8 cellular contexts compared by ENCODE assay signal in genomic region chr5:140347382-140347781, GRCh38. TPM values are rescaled to one million over a fixed set of nuclear protein-coding genes. Genes with fewer than 3 reads are reported as not detected.
DNase-seq lines count a peak whose midpoint lies in the region; ATAC-seq, FAIRE-seq and TF ChIP-seq lines count a peak whose summit lies in the region.

No MANE protein-coding gene starts in this region.

- H3K36me3 Mint-ChIP-seq in CD4-positive, alpha-beta T cell (ENCODE audit: low read depth) = no peaks in the 10 kb centered on the region
- H3K36me3 Mint-ChIP-seq in neural crest cell (ENCODE audit: low read depth) = no peaks in the 10 kb centered on the region

- no peaks in the 10 kb centered on the region for H4K20me1 ChIP-seq in endothelial cell of umbilical vein (replicated peaks; ENCODE audit: control insufficient read depth, extremely low read depth, insufficient read depth, low read length)

- no peak for ATAC-seq in CD4-positive, alpha-beta T cell (ENCODE audit: poor library complexity)
- ATAC-seq in mucosa of descending colon = no peak
- ATAC-seq in GM21423 (IDR thresholded peaks at IDR 0.05; ENCODE audit: unreplicated experiment) = no peak

- H3K27me3 Mint-ChIP-seq in CD4-positive, alpha-beta T cell = peaks cover 4% of the 10 kb centered on the region
- H3K27me3 Mint-ChIP-seq in neural crest cell (ENCODE audit: low read depth) = peaks cover 28% of the 10 kb centered on the region

- H3K9me3 ChIP-seq in CD4-positive, alpha-beta T cell (ENCODE audit: control insufficient read depth, low read length) = no peaks in the 10 kb centered on the region
- H3K9me3 ChIP-seq in endothelial cell of umbilical vein (replicated peaks; ENCODE audit: control insufficient read depth, insufficient read depth, low read length) = no peaks in the 10 kb centered on the region
- H3K9me3 ChIP-seq in mucosa of descending colon = no peaks in the 10 kb centered on the region

- peak overlapping the region; percentile 85 for H2AFZ ChIP-seq in endothelial cell of umbilical vein (ENCODE audit: low read depth, low read length)

- H3K4me2 ChIP-seq in endothelial cell of umbilical vein (ENCODE audit: insufficient read depth, low read length) = peak overlapping the region; percentile 72

- H3K4me3 ChIP-seq in endothelial cell of umbilical vein (replicated peaks in 1 of 3; ENCODE audit: insufficient read depth in 1 of 3, low read depth in 1 of 3, low read length in 3 of 3) (no peak overlapping the region), mucosa of descending colon (no peak overlapping the region)

- no peak for DNase-seq in CD4-positive, alpha-beta T cell
- DNase-seq in RWPE1 (ENCODE audit: low spot score) (no peak), endothelial cell of umbilical vein (ENCODE audit: low read depth, low spot score) (no peak), neural crest cell (ENCODE audit: low read depth, low spot score) (no peak), urothelium cell line (ENCODE audit: low spot score) (no peak), mucosa of descending colon (no peak)
- DNase-seq in NK-92 treated with Interleukin-12 subunit alpha and Interleukin-12 subunit beta, amount 100 ng/mL, for 24 hours (lab: John Stamatoyannopoulos, UW) = no peak

- dilution Hi-C loops in endothelial cell of umbilical vein (cut with MboI; ENCODE audit: extremely low pct_ligation_motif_present, low sequenced_read_pairs) = no loop called here

- peaks cover 37% of the 10 kb centered on the region for H3K79me2 ChIP-seq in endothelial cell of umbilical vein (ENCODE audit: control insufficient read depth, insufficient read depth, low read length)

- TF ChIP-seq POLR2A in endothelial cell of umbilical vein (IDR thresholded peaks at IDR 0.05; ENCODE audit: low read depth, low read length) = no peak

- no peaks in the 10 kb centered on the region for H3K27me3 ChIP-seq in CD4-positive, alpha-beta T cell (ENCODE audit: control insufficient read depth, insufficient read depth, low read length)
- H3K27me3 ChIP-seq in endothelial cell of umbilical vein (ENCODE audit: control insufficient read depth in 2 of 2, insufficient read depth in 2 of 2, low read length in 2 of 2) = no peaks in the 10 kb centered on the region

- H3K9me1 ChIP-seq in endothelial cell of umbilical vein (replicated peaks; ENCODE audit: control insufficient read depth, extremely low read depth, insufficient read depth, low read length) = no peaks in the 10 kb centered on the region

- no peaks in the 10 kb centered on the region for H3K9me3 Mint-ChIP-seq in CD4-positive, alpha-beta T cell
- no peaks in the 10 kb centered on the region for H3K9me3 Mint-ChIP-seq in neural crest cell

- peak overlapping the region; percentile 68 for H3K4me3 Mint-ChIP-seq in CD4-positive, alpha-beta T cell
- peak overlapping the region; percentile 86 for H3K4me3 Mint-ChIP-seq in neural crest cell

- no TSS peak for BruUV-seq in endothelial cell of umbilical vein (replicated peaks; lab: Mats Ljungman, UMichigan)

- H3K9ac ChIP-seq in endothelial cell of umbilical vein (replicated peaks; ENCODE audit: extremely low read depth, insufficient read depth, low read length) = no peak overlapping the region

- no peak overlapping the region for H3K27ac ChIP-seq in CD4-positive, alpha-beta T cell (ENCODE audit: low read depth, low read length)
- H3K27ac ChIP-seq in RWPE1 = peak overlapping the region; percentile 42
- H3K27ac ChIP-seq in endothelial cell of umbilical vein (ENCODE audit: insufficient read depth, low read depth, low read length) = no peak overlapping the region

- H3K4me1 ChIP-seq in endothelial cell of umbilical vein (ENCODE audit: control insufficient read depth, extremely low read depth, insufficient read depth, low read length) = peaks cover 46% of the 10 kb centered on the region
- H3K4me1 ChIP-seq in mucosa of descending colon (ENCODE audit: low read depth) = peaks cover 32% of the 10 kb centered on the region

- intact Hi-C loops in CD4-positive, alpha-beta T cell (cut with DNase I, micrococcal nuclease) = loop anchor here (5.0 kb wide), 2 partner anchors 45 to 175 kb away; partner anchors contain the start of gene PFDN1 (in 2 of the 2)
- intact Hi-C loops in endothelial cell of umbilical vein (cut with micrococcal nuclease) = no loop called here
- intact Hi-C loops in mucosa of descending colon (cut with DNase I, micrococcal nuclease) = loop anchor here in 1 of 2 donors (5.0 kb wide), 1 partner anchor 180 kb away; no protein-coding TSS in a partner anchor

- FAIRE-seq in endothelial cell of umbilical vein (lab: Jason Lieb, UNC) (no peak), urothelium cell line (lab: Jason Lieb, UNC) (no peak)

- peaks cover 47% of the 10 kb centered on the region for H3K4me1 Mint-ChIP-seq in CD4-positive, alpha-beta T cell (ENCODE audit: low read depth)
- H3K4me1 Mint-ChIP-seq in neural crest cell = peaks cover 13% of the 10 kb centered on the region

- POLR2A ChIA-PET in CD4-positive, alpha-beta T cell (lab: Charles Lee) = interaction anchor here (1.5 to 2.8 kb wide), 2 partner anchors 103 to 285 kb away, joined by 5 to 17 read pairs; no protein-coding TSS in a partner anchor
- POLR2A ChIA-PET in RWPE1 (lab: Yijun Ruan, JAX; ENCODE audit: low non-redundant PET) = interaction anchor here (1.1 to 1.5 kb wide), 2 partner anchors 87 to 101 kb away, joined by 5 read pairs; no protein-coding TSS in a partner anchor
- POLR2A ChIA-PET in endothelial cell of umbilical vein (lab: Charles Lee) = interaction anchor here (0.9 to 2.8 kb wide), 11 partner anchors 9 to 300 kb away, joined by 3 to 112 read pairs (median 9); partner anchors contain the start of genes IK, NDUFA2 and PFDN1

- H3K36me3 ChIP-seq in endothelial cell of umbilical vein (ENCODE audit: control insufficient read depth in 2 of 2, extremely low read depth in 1 of 2, insufficient read depth in 2 of 2, low read length in 2 of 2) = peaks cover 2 to 3% of the 10 kb centered on the region in 2 experiments
- H3K36me3 ChIP-seq in mucosa of descending colon (ENCODE audit: low read depth) = no peaks in the 10 kb centered on the region

- H3K27ac Mint-ChIP-seq in CD4-positive, alpha-beta T cell = no peak overlapping the region
- H3K27ac Mint-ChIP-seq in neural crest cell (ENCODE audit: unreplicated experiment) = no peak overlapping the region

- CTCF ChIA-PET in CD4-positive, alpha-beta T cell (lab: Charles Lee) = interaction anchor here (1.2 to 12.3 kb wide), 4 partner anchors 12 to 107 kb away, joined by 3 to 118 read pairs (median 8); partner anchors contain the start of gene SLC4A9
- CTCF ChIA-PET in RWPE1 (lab: Yijun Ruan, JAX) (interaction anchor here (0.6 to 5.4 kb wide), 13 partner anchors 8 to 178 kb away, joined by 3 to 61 read pairs (median 5); partner anchors contain the start of gene SLC4A9), endothelial cell of umbilical vein (lab: Charles Lee) (interaction anchor here (0.9 to 16.7 kb wide), 22 partner anchors 10 to 373 kb away, joined by 3 to 1214 read pairs (median 14); partner anchors contain the start of gene PFDN1)

- TF ChIP-seq CTCF in CD4-positive, alpha-beta T cell (IDR thresholded peaks at IDR 0.05) = no peak
- no peak for TF ChIP-seq CTCF in RWPE1 (conservative IDR thresholded peaks at IDR 0.05; ENCODE audit: low read depth)
- no peak for TF ChIP-seq CTCF in endothelial cell of umbilical vein (IDR thresholded peaks at IDR 0.05; ENCODE audit: extremely low read depth in 1 of 2, insufficient read depth in 1 of 2, low read depth in 1 of 2, low read length in 2 of 2)
- no peak for TF ChIP-seq CTCF in neural crest cell (conservative IDR thresholded peaks at IDR 0.05)
- TF ChIP-seq CTCF in mucosa of descending colon (IDR thresholded peaks at IDR 0.05) = no peak

RNA-seq across cellular contexts. Expression of gene HBEGF, which starts 1.0 kb away (rescaled TPM):
- 1 to 10 TPM; 3.6 to 4.2 TPM for total RNA-seq in CD4-positive, alpha-beta T cell
- total RNA-seq in endothelial cell of umbilical vein (33.2 and 35.3 TPM in 2 replicates), neural crest cell (2.2 and 2.4 TPM in 2 replicates), mucosa of descending colon (10 to 100 TPM in 2 of 3 donors, 1 to 10 TPM in 1; 8.8 to 15.7 (median 13.1) TPM)
- 62.9 and 79.8 TPM in 2 replicates for polyA plus RNA-seq in endothelial cell of umbilical vein
- polyA plus RNA-seq in endothelial cell of umbilical vein (2011; cell fraction: cytosol; rRNA removed) = 79.4 and 88.5 TPM in 2 replicates
- 126 and 162 TPM in 2 replicates for polyA plus RNA-seq in endothelial cell of umbilical vein (2011; cell fraction: nucleus; rRNA removed)
- polyA plus RNA-seq in endothelial cell of umbilical vein (2012) = 38.6 and 57.3 TPM in 2 replicates
- 33.7 and 35.1 TPM in 2 replicates for polyA minus RNA-seq in endothelial cell of umbilical vein
- 1.2 TPM for polyA minus RNA-seq in endothelial cell of umbilical vein (2011; cell fraction: cytosol; rRNA and poly(A)+ RNA removed)
- polyA minus RNA-seq in endothelial cell of umbilical vein (2011; cell fraction: nucleus; rRNA and poly(A)+ RNA removed) = 54.6 and 68.6 TPM in 2 replicates

RNA-seq across cellular contexts. Expression of gene SLC4A9, which starts 12.6 kb away (rescaled TPM):
- total RNA-seq in CD4-positive, alpha-beta T cell = not detected
- total RNA-seq in endothelial cell of umbilical vein (not detected in 2 replicates), neural crest cell (not detected in 2 replicates), mucosa of descending colon (under 1 TPM in 2 of 3 donors, not detected in 1; 0.23 to 0.46 TPM)
- not detected in 2 replicates for polyA plus RNA-seq in endothelial cell of umbilical vein
- 0.06 TPM in 1 of 2 replicates, not detected in the other for polyA plus RNA-seq in endothelial cell of umbilical vein (2011; cell fraction: cytosol; rRNA removed)
- 0.09 and 0.22 TPM in 2 replicates for polyA plus RNA-seq in endothelial cell of umbilical vein (2011; cell fraction: nucleus; rRNA removed)
- polyA plus RNA-seq in endothelial cell of umbilical vein (2012) = not detected in 2 replicates
- polyA minus RNA-seq in endothelial cell of umbilical vein = not detected in 2 replicates
- not detected for polyA minus RNA-seq in endothelial cell of umbilical vein (2011; cell fraction: cytosol; rRNA and poly(A)+ RNA removed)
- not detected in 2 replicates for polyA minus RNA-seq in endothelial cell of umbilical vein (2011; cell fraction: nucleus; rRNA and poly(A)+ RNA removed)

RNA-seq across cellular contexts. Expression of gene PFDN1, which starts 44.5 kb away (rescaled TPM):
- total RNA-seq in CD4-positive, alpha-beta T cell = 10 to 100 TPM; 21.3 to 22.0 TPM
- total RNA-seq in endothelial cell of umbilical vein (107 and 108 TPM in 2 replicates), neural crest cell (63.2 and 67.0 TPM in 2 replicates), mucosa of descending colon (10 to 100 TPM; 33.5 to 48.0 (median 35.9) TPM)
- polyA plus RNA-seq in endothelial cell of umbilical vein = 156 and 158 TPM in 2 replicates
- polyA plus RNA-seq in endothelial cell of umbilical vein (2011; cell fraction: cytosol; rRNA removed) = 180 and 203 TPM in 2 replicates
- 69.6 and 71.7 TPM in 2 replicates for polyA plus RNA-seq in endothelial cell of umbilical vein (2011; cell fraction: nucleus; rRNA removed)
- 141 and 266 TPM in 2 replicates for polyA plus RNA-seq in endothelial cell of umbilical vein (2012)
- 115 and 149 TPM in 2 replicates for polyA minus RNA-seq in endothelial cell of umbilical vein
- polyA minus RNA-seq in endothelial cell of umbilical vein (2011; cell fraction: cytosol; rRNA and poly(A)+ RNA removed) = 25.7 TPM
- 29.2 and 44.5 TPM in 2 replicates for polyA minus RNA-seq in endothelial cell of umbilical vein (2011; cell fraction: nucleus; rRNA and poly(A)+ RNA removed)

RNA-seq across cellular contexts. Expression of gene ANKHD1, which starts 54.3 kb away (rescaled TPM):
- 100 to 1,000 TPM; 202 to 212 TPM for total RNA-seq in CD4-positive, alpha-beta T cell
- total RNA-seq in endothelial cell of umbilical vein (87.0 and 92.4 TPM in 2 replicates), neural crest cell (152 and 154 TPM in 2 replicates), mucosa of descending colon (100 to 1,000 TPM; 134 to 135 (median 134) TPM)
- 54.8 and 56.1 TPM in 2 replicates for polyA plus RNA-seq in endothelial cell of umbilical vein
- 41.6 and 43.0 TPM in 2 replicates for polyA plus RNA-seq in endothelial cell of umbilical vein (2011; cell fraction: cytosol; rRNA removed)
- polyA plus RNA-seq in endothelial cell of umbilical vein (2011; cell fraction: nucleus; rRNA removed) = 156 and 175 TPM in 2 replicates
- polyA plus RNA-seq in endothelial cell of umbilical vein (2012) = 46.3 and 54.2 TPM in 2 replicates
- 155 and 170 TPM in 2 replicates for polyA minus RNA-seq in endothelial cell of umbilical vein
- 39.7 TPM for polyA minus RNA-seq in endothelial cell of umbilical vein (2011; cell fraction: cytosol; rRNA and poly(A)+ RNA removed)
- polyA minus RNA-seq in endothelial cell of umbilical vein (2011; cell fraction: nucleus; rRNA and poly(A)+ RNA removed) = 173 and 218 TPM in 2 replicates
